ENCODE assay signal across 1 cellular context in the genomic region with DNA sequence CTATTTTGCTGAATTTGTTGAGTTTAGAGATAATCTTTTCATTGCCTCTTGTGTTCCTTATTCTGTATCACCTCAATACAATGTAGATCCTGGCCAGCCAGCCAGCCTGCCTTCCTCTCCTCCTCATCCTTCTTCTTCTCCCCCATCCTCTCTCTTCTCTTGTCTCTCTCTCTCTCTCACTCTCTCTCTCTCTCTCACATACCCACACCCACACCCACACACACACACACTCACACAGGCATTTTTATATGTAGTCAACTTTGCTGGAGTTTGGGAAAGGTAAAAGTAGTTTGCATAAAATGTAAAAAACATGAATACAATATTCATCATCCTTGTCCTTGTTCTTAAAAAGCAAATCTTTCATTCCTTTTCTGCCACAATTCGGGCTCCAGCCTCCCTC.
TF ChIP-seq lines count a peak whose summit lies in the region.

No MANE protein-coding gene starts in this region.

TF ChIP-seq in GM23338, 12 proteins besides CTCF, POLR2A, EP300 and RAD21 (continued from another document):
- TF ChIP-seq, protein P1, sequence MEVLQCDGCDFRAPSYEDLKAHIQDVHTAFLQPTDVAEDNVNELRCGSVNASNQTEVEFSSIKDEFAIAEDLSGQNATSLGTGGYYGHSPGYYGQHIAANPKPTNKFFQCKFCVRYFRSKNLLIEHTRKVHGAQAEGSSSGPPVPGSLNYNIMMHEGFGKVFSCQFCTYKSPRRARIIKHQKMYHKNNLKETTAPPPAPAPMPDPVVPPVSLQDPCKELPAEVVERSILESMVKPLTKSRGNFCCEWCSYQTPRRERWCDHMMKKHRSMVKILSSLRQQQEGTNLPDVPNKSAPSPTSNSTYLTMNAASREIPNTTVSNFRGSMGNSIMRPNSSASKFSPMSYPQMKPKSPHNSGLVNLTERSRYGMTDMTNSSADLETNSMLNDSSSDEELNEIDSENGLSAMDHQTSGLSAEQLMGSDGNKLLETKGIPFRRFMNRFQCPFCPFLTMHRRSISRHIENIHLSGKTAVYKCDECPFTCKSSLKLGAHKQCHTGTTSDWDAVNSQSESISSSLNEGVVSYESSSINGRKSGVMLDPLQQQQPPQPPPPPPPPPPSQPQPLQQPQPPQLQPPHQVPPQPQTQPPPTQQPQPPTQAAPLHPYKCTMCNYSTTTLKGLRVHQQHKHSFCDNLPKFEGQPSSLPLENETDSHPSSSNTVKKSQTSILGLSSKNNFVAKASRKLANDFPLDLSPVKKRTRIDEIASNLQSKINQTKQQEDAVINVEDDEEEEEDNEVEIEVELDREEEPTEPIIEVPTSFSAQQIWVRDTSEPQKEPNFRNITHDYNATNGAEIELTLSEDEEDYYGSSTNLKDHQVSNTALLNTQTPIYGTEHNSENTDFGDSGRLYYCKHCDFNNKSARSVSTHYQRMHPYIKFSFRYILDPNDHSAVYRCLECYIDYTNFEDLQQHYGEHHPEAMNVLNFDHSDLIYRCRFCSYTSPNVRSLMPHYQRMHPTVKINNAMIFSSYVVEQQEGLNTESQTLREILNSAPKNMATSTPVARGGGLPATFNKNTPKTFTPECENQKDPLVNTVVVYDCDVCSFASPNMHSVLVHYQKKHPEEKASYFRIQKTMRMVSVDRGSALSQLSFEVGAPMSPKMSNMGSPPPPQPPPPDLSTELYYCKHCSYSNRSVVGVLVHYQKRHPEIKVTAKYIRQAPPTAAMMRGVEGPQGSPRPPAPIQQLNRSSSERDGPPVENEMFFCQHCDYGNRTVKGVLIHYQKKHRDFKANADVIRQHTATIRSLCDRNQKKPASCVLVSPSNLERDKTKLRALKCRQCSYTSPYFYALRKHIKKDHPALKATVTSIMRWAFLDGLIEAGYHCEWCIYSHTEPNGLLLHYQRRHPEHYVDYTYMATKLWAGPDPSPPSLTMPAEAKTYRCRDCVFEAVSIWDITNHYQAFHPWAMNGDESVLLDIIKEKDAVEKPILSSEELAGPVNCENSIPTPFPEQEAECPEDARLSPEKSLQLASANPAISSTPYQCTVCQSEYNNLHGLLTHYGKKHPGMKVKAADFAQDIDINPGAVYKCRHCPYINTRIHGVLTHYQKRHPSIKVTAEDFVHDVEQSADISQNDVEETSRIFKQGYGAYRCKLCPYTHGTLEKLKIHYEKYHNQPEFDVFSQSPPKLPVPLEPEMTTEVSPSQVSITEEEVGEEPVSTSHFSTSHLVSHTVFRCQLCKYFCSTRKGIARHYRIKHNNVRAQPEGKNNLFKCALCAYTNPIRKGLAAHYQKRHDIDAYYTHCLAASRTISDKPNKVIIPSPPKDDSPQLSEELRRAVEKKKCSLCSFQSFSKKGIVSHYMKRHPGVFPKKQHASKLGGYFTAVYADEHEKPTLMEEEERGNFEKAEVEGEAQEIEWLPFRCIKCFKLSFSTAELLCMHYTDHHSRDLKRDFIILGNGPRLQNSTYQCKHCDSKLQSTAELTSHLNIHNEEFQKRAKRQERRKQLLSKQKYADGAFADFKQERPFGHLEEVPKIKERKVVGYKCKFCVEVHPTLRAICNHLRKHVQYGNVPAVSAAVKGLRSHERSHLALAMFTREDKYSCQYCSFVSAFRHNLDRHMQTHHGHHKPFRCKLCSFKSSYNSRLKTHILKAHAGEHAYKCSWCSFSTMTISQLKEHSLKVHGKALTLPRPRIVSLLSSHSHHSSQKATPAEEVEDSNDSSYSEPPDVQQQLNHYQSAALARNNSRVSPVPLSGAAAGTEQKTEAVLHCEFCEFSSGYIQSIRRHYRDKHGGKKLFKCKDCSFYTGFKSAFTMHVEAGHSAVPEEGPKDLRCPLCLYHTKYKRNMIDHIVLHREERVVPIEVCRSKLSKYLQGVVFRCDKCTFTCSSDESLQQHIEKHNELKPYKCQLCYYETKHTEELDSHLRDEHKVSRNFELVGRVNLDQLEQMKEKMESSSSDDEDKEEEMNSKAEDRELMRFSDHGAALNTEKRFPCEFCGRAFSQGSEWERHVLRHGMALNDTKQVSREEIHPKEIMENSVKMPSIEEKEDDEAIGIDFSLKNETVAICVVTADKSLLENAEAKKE (CRISPR knock-in tag; IDR thresholded peaks at IDR 0.05): no peak
- no peak for TF ChIP-seq ZNF114 (CRISPR knock-in tag; IDR thresholded peaks at IDR 0.05)
